25 cellular contexts compared by ENCODE assay signal in the genomic region with DNA sequence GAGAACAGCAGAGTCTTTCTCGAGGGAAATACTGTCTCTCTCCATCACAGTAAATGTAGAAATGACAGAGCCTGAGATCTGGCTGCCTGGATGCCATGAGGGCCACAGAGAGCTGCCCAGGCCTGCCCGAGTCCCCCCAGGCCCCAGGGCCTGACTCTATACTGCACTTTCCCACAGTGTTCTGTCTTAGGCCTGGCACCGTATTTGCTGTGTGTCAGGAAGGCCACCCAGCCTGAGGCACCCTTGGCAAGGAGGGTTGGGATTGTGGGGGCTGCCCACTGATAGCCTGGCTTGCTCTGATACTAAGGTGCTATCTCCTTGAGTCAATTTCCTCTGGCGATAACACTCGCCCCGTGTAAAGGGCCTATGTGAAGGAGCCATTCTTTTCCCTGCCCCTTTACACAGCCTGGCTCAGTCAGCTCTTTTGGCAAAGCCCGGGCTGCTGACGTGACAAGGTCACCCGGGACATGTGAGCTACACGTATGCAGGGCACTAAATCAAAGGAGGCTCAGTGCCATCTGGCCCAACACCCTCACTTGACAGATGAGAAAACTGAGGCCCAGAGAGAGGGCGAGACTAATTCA.
"Had no signal": no experiment of that assay in that cellular context is flagged by ENCODE, and none has a peak within 500 bp of the region (broad histone marks: within the 10 kb centered on the region; RNA-seq: fewer than 3 reads in every experiment).

No MANE protein-coding gene starts in this region.

- DNase-seq: activated CD4-positive, alpha-beta memory T cell treated with anti-CD3 and anti-CD28 coated beads, Interleukin-2, amount 10 ng/mL, durations not matched to agents 7 days and 5 days; activated CD4-positive, alpha-beta T cell treated with anti-CD3 and anti-CD28 coated beads for 1 hour; activated CD4-positive, alpha-beta T cell treated with anti-CD3 and anti-CD28 coated beads, Interleukin-2, amount 10 ng/mL, durations not matched to agents 7 days and 5 days; activated naive CD8-positive, alpha-beta T cell treated with anti-CD3 and anti-CD28 coated beads, Interleukin-2, amount 50 U/mL, for 24 hours; activated T-cell treated with anti-CD3 and anti-CD28 coated beads, Interleukin-2, amount 50 U/mL, for 4 hours; anterior cingulate cortex; dorsolateral prefrontal cortex; effector memory CD4-positive, alpha-beta T cell; midbrain; naive thymus-derived CD4-positive, alpha-beta T cell; ovary; retina; stimulated activated CD4-positive, alpha-beta T cell treated with anti-CD3 and anti-CD28 coated beads, Interleukin-1b, Interleukin-23, amount 100 ng/mL, for 48 hours; stimulated activated CD4-positive, alpha-beta T cell treated with anti-CD3 and anti-CD28 coated beads, Interleukin-4, amount 100 ng/mL, for 4 hours; stimulated activated CD8-positive, alpha-beta memory T cell treated with anti-CD3 and anti-CD28 coated beads, Interleukin-4, amount 100 ng/mL, for 48 hours; SW 1271; T-helper 9 cell; transverse colon had no signal

- H3K27ac ChIP-seq: cardiac muscle cell, coronary artery, dorsolateral prefrontal cortex, ovary, prostate gland, transverse colon had no signal

- ATAC-seq: activated naive CD8-positive, alpha-beta T cell treated with anti-CD3 and anti-CD28 coated beads, Interleukin-2, amount 50 U/mL, for 24 hours; activated T-cell treated with anti-CD3 and anti-CD28 coated beads, Interleukin-2, amount 50 U/mL, for 4 hours; activated T-helper 17 cell treated with anti-CD3 and anti-CD28 coated beads, Interleukin-2, amount 50 U/mL, for 72 hours; naive thymus-derived CD4-positive, alpha-beta T cell; stimulated activated memory B cell treated with anti-CD40 and anti-IgM and Interleukin-4, amounts not matched to agents 10 μg/mL and 1 μg/mL and 100 μg/mL, for 72 hours had no signal

- H3K27me3 ChIP-seq: cardiac muscle cell, dorsolateral prefrontal cortex, ovary, transverse colon had no signal

- H3K4me3 ChIP-seq: cardiac muscle cell, coronary artery, dorsolateral prefrontal cortex, ovary, prostate gland, smooth muscle cell, transverse colon had no signal

- FAIRE-seq: islet of Langerhans had no signal

- H3K4me1 ChIP-seq: prostate gland, transverse colon had no signal

- H3K4me2 ChIP-seq: smooth muscle cell had no signal

- H3K36me3 ChIP-seq: cardiac muscle cell, ovary, prostate gland, transverse colon had no signal

- H3K9me3 ChIP-seq: ovary, prostate gland, transverse colon had no signal
